Comparison of ENCODE assay signal across 8 cellular contexts in genomic region chr1:40032240-40032891, GRCh38. TPM values are rescaled to one million over a fixed set of nuclear protein-coding genes. Genes with fewer than 3 reads are reported as not detected.
A peak's percentile ranks its signal among the peaks of the same experiment; 100 is the strongest.
DNase-seq lines count a peak whose midpoint lies in the region; ATAC-seq and TF ChIP-seq lines count a peak whose summit lies in the region.

No MANE protein-coding gene starts in this region.

- H3K27me3 ChIP-seq in mammary epithelial cell (ENCODE audit: insufficient read depth, low read length) = no peaks in the 10 kb centered on the region

- in situ Hi-C loops in mammary epithelial cell (cut with MboI; ENCODE audit: low sequenced_read_pairs in 2 of 2) = loop anchor here (5.0 to 10.0 kb wide), 2 partner anchors 60 to 108 kb away; no protein-coding TSS in a partner anchor

- H3K4me3 Mint-ChIP-seq in T-helper 2 cell treated with Interferon-gamma antibody and Interleukin-4, amounts not matched to agents 5 μg/mL and 100 μg/mL, for 36 hours = no peak overlapping the region
- H3K4me3 Mint-ChIP-seq in stimulated activated effector memory CD8-positive, alpha-beta T cell treated with anti-CD3 and anti-CD28 coated beads, Interleukin-12 subunit alpha, Interleukin-12 subunit beta, amount 100 ng/mL, for 72 hours = no peak overlapping the region

- no peaks in the 10 kb centered on the region for H3K9me3 Mint-ChIP-seq in T-helper 2 cell treated with Interferon-gamma antibody and Interleukin-4, amounts not matched to agents 5 μg/mL and 100 μg/mL, for 36 hours
- H3K9me3 Mint-ChIP-seq in stimulated activated effector memory CD8-positive, alpha-beta T cell treated with anti-CD3 and anti-CD28 coated beads, Interleukin-12 subunit alpha, Interleukin-12 subunit beta, amount 100 ng/mL, for 72 hours = no peaks in the 10 kb centered on the region

- H3K4me1 ChIP-seq in mammary epithelial cell (ENCODE audit: insufficient read depth, low read length) = peaks cover 30% of the 10 kb centered on the region

- H3K27me3 Mint-ChIP-seq in T-helper 2 cell treated with Interferon-gamma antibody and Interleukin-4, amounts not matched to agents 5 μg/mL and 100 μg/mL, for 36 hours (ENCODE audit: low read depth) = peaks cover 15% of the 10 kb centered on the region

- ATAC-seq in left colon (peak; percentile 24), GM21526 (IDR thresholded peaks at IDR 0.05; ENCODE audit: low FRiP score, unreplicated experiment) (no peak)
- peak; percentile 77 for ATAC-seq in stimulated activated effector memory CD8-positive, alpha-beta T cell treated with anti-CD3 and anti-CD28 coated beads, Interleukin-12 subunit alpha, Interleukin-12 subunit beta, amount 100 ng/mL, for 72 hours

- CTCF ChIA-PET in mammary epithelial cell (lab: Charles Lee; ENCODE audit: low non-redundant PET) = interaction anchor here (0.6 to 0.7 kb wide), 3 partner anchors 36 to 76 kb away, joined by 4 to 11 read pairs (median 6); no protein-coding TSS in a partner anchor

- intact Hi-C loops in mammary epithelial cell (cut with micrococcal nuclease) (loop anchor here (1.0 to 2.0 kb wide), 3 partner anchors 59 to 216 kb away; no protein-coding TSS in a partner anchor), left colon (cut with DNase I, micrococcal nuclease) (no loop called here)

- H3K9ac ChIP-seq in mammary epithelial cell (ENCODE audit: insufficient read depth, low read length) = no peak overlapping the region

- H3K4me1 Mint-ChIP-seq in T-helper 2 cell treated with Interferon-gamma antibody and Interleukin-4, amounts not matched to agents 5 μg/mL and 100 μg/mL, for 36 hours (ENCODE audit: low read depth) = peaks cover 38% of the 10 kb centered on the region
- H3K4me1 Mint-ChIP-seq in stimulated activated effector memory CD8-positive, alpha-beta T cell treated with anti-CD3 and anti-CD28 coated beads, Interleukin-12 subunit alpha, Interleukin-12 subunit beta, amount 100 ng/mL, for 72 hours = peaks cover 28% of the 10 kb centered on the region

- H3K4me2 ChIP-seq in mammary epithelial cell (ENCODE audit: insufficient read depth, low read depth, low read length) = no peak overlapping the region

- H2AFZ ChIP-seq in mammary epithelial cell (ENCODE audit: low read depth, low read length) = peak overlapping the region; percentile 22

- dilution Hi-C loops in mammary epithelial cell (cut with HindIII; ENCODE audit: low sequenced_read_pairs) = no loop called here

- DNase-seq in T-helper 2 cell (peak in 4 of 5 experiments; percentile 15 to 70 (median 31)), NCI-H1092 treated with DMSO at 0.1 percent for 48 hours (lab: John Stamatoyannopoulos, UW) (peak; percentile 80), T-helper 22 cell (ENCODE audit: low read depth) (peak; percentile 11), mammary epithelial cell (peak; percentile 60), left colon (peak; percentile 60 to 72)
- no peak for DNase-seq in T-helper 2 cell treated with Interferon-gamma antibody and Interleukin-4, amounts not matched to agents 5 μg/mL and 100 μg/mL, for 36 hours (ENCODE audit: low spot score)
- no peak for DNase-seq in stimulated activated effector memory CD8-positive, alpha-beta T cell treated with anti-CD3 and anti-CD28 coated beads, Interleukin-12 subunit alpha, Interleukin-12 subunit beta, amount 100 ng/mL, for 72 hours (ENCODE audit: low spot score in 2 of 2)

- no peaks in the 10 kb centered on the region for H3K36me3 ChIP-seq in mammary epithelial cell (ENCODE audit: insufficient read depth, low read length)

- no peaks in the 10 kb centered on the region for H4K20me1 ChIP-seq in mammary epithelial cell (ENCODE audit: insufficient read depth, low read length)

- no peaks in the 10 kb centered on the region for H3K79me2 ChIP-seq in mammary epithelial cell (ENCODE audit: insufficient read depth, low read length)

- no peaks in the 10 kb centered on the region for H3K36me3 Mint-ChIP-seq in T-helper 2 cell treated with Interferon-gamma antibody and Interleukin-4, amounts not matched to agents 5 μg/mL and 100 μg/mL, for 36 hours (ENCODE audit: low read depth)
- H3K36me3 Mint-ChIP-seq in stimulated activated effector memory CD8-positive, alpha-beta T cell treated with anti-CD3 and anti-CD28 coated beads, Interleukin-12 subunit alpha, Interleukin-12 subunit beta, amount 100 ng/mL, for 72 hours = no peaks in the 10 kb centered on the region

- no peaks in the 10 kb centered on the region for H3K9me3 ChIP-seq in mammary epithelial cell (replicated peaks; ENCODE audit: insufficient read depth, low read length)

- H3K27ac Mint-ChIP-seq in T-helper 2 cell treated with Interferon-gamma antibody and Interleukin-4, amounts not matched to agents 5 μg/mL and 100 μg/mL, for 36 hours = no peak overlapping the region
- H3K27ac Mint-ChIP-seq in stimulated activated effector memory CD8-positive, alpha-beta T cell treated with anti-CD3 and anti-CD28 coated beads, Interleukin-12 subunit alpha, Interleukin-12 subunit beta, amount 100 ng/mL, for 72 hours = no peak overlapping the region

- 36% methylated on average over 4 of the region's 4 CpGs for WGBS in mammary epithelial cell (ENCODE audit: low coverage, missing lambda C conversion rate)

- BruUV-seq in mammary epithelial cell (replicated peaks; lab: Mats Ljungman, UMichigan) = no TSS peak

- no peak overlapping the region for H3K27ac ChIP-seq in mammary epithelial cell (ENCODE audit: insufficient read depth, low read depth, low read length)

- H3K4me3 ChIP-seq in mammary epithelial cell (replicated peaks in 1 of 3; ENCODE audit: insufficient read depth in 1 of 3, low read depth in 2 of 3, low read length in 3 of 3) = no peak overlapping the region

- peak; percentile 69 to 70 for TF ChIP-seq CTCF in mammary epithelial cell (conservative IDR thresholded peaks at IDR 0.05 in 1 of 2, IDR thresholded peaks at IDR 0.05 in 1 of 2; ENCODE audit: extremely low read depth in 1 of 2, insufficient read depth in 1 of 2, low read depth in 1 of 2, low read length in 2 of 2)

RNA-seq across cellular contexts. Expression of gene CAP1, which starts 8.2 kb away (rescaled TPM):
- total RNA-seq in mammary epithelial cell (100 to 1,000 TPM; 715 to 877 TPM), left colon (100 to 1,000 TPM; 474 to 514 TPM)
- polyA plus RNA-seq in mammary epithelial cell = 788 TPM
- polyA minus RNA-seq in mammary epithelial cell = 546 TPM

Comparison
In these comparisons a context has a peak if more than half of its experiments do, and no peak if none do; other contexts are left out.
1. DNase-seq: peak in T-helper 2 cell (4 of 5), NCI-H1092 treated with DMSO at 0.1 percent for 48 hours (single experiment), T-helper 22 cell (single experiment), mammary epithelial cell (single experiment) and left colon (2 of 2); none in T-helper 2 cell treated with Interferon-gamma antibody and Interleukin-4, amounts not matched to agents 5 μg/mL and 100 μg/mL, for 36 hours (single experiment) and stimulated activated effector memory CD8-positive, alpha-beta T cell treated with anti-CD3 and anti-CD28 coated beads, Interleukin-12 subunit alpha, Interleukin-12 subunit beta, amount 100 ng/mL, for 72 hours (0 of 2).